32 cellular contexts compared by ENCODE assay signal in the genomic region with DNA sequence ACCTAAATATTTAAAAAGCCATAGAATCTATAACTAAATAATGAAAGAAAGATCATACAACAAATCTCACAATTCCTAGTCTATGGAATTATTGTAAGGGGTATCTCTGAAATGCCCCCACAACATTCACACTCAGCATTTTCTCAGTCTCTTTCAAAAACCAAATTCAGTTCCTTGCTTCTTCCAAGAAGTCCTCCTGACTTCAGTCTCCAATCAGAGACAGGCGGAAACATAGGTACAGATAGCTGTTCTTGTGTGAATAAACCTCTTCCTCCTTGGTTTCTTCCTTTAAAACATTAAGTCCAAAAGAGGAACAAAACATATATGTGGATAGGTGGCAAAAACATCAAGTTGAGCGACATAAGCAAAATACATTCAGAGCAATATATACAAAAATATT.
"Had no signal": no experiment of that assay in that cellular context is flagged by ENCODE, and none has a peak within 500 bp of the region (broad histone marks: within the 10 kb centered on the region; RNA-seq: fewer than 3 reads in every experiment).

No MANE protein-coding gene starts in this region.

- H3K9me3 ChIP-seq: pancreas, prostate gland, testis, transverse colon, uterus had no signal

- H3K36me3 Mint-ChIP-seq: activated naive CD4-positive, alpha-beta T cell treated with anti-CD3 and anti-CD28 coated beads, Interleukin-2, amount 50 U/mL, for 24 hours; immature natural killer cell; mesothelial cell of epicardium; naive B cell; WTC11 had no signal

- H3K27ac ChIP-seq: pancreas, prostate gland, skin epidermis, testis, transverse colon, uterus had no signal

- H3K4me1 Mint-ChIP-seq: immature natural killer cell, mesothelial cell of epicardium had no signal

- H3K27ac Mint-ChIP-seq: activated CD4-positive, alpha-beta T cell treated with anti-CD3 and anti-CD28 coated beads, Interleukin-2, amount 10 ng/mL, durations not matched to agents 7 days and 5 days; activated CD8-positive, alpha-beta T cell treated with anti-CD3 and anti-CD28 coated beads for 36 hours; activated naive CD8-positive, alpha-beta T cell treated with anti-CD3 and anti-CD28 coated beads, Interleukin-2, amount 50 U/mL, for 24 hours; activated T-helper 2 cell treated with anti-CD3 and anti-CD28 coated beads, Interferon-gamma antibody, Interleukin-2, Interleukin-4, amounts not matched to agents 10 μg/mL and 5 μg/mL and 100 μg/mL, durations not matched to agents 14 hours and 24 hours and 36 hours; endodermal cell; immature natural killer cell; mesothelial cell of epicardium; naive B cell; WTC11 had no signal

- H3K36me3 ChIP-seq: pancreas, prostate gland, transverse colon, uterus had no signal

- H3K4me3 Mint-ChIP-seq: activated CD4-positive, alpha-beta T cell treated with anti-CD3 and anti-CD28 coated beads, Interleukin-2, amount 10 ng/mL, durations not matched to agents 7 days and 5 days; activated CD8-positive, alpha-beta T cell treated with anti-CD3 and anti-CD28 coated beads for 36 hours; activated naive CD4-positive, alpha-beta T cell treated with anti-CD3 and anti-CD28 coated beads, Interleukin-2, amount 50 U/mL, for 24 hours; activated naive CD8-positive, alpha-beta T cell treated with anti-CD3 and anti-CD28 coated beads, Interleukin-2, amount 50 U/mL, for 24 hours; endodermal cell; immature natural killer cell; mesothelial cell of epicardium; naive B cell; WTC11 had no signal

- H3K9me3 Mint-ChIP-seq: activated CD4-positive, alpha-beta T cell treated with anti-CD3 and anti-CD28 coated beads, Interleukin-2, amount 10 ng/mL, durations not matched to agents 7 days and 5 days; activated CD8-positive, alpha-beta T cell treated with anti-CD3 and anti-CD28 coated beads for 36 hours; activated naive CD4-positive, alpha-beta T cell treated with anti-CD3 and anti-CD28 coated beads, Interleukin-2, amount 50 U/mL, for 24 hours; activated naive CD8-positive, alpha-beta T cell treated with anti-CD3 and anti-CD28 coated beads, Interleukin-2, amount 50 U/mL, for 24 hours; activated T-helper 2 cell treated with anti-CD3 and anti-CD28 coated beads, Interferon-gamma antibody, Interleukin-2, Interleukin-4, amounts not matched to agents 10 μg/mL and 5 μg/mL and 100 μg/mL, durations not matched to agents 14 hours and 24 hours and 36 hours; endodermal cell; immature natural killer cell; WTC11 had no signal

- DNase-seq: activated CD4-positive, alpha-beta T cell treated with anti-CD3 and anti-CD28 coated beads for 1 hour; activated CD8-positive, alpha-beta T cell treated with anti-CD3 and anti-CD28 coated beads for 36 hours; activated naive CD8-positive, alpha-beta T cell treated with anti-CD3 and anti-CD28 coated beads, Interleukin-2, amount 50 U/mL, for 24 hours; activated T-cell treated with anti-CD3 and anti-CD28 coated beads, Interleukin-2, amount 50 U/mL, for 48 hours; amygdala; caudate nucleus; cortex of kidney; endodermal cell; head of caudate nucleus; hippocampal formation; immature natural killer cell; kidney; left colon; naive B cell; nucleus accumbens; pancreas; retina; stimulated activated CD4-positive, alpha-beta T cell treated with anti-CD3 and anti-CD28 coated beads, Interleukin-12 subunit alpha, Interleukin-12 subunit beta, amount 100 ng/mL, for 4 hours; stimulated activated CD4-positive, alpha-beta T cell treated with anti-CD3 and anti-CD28 coated beads, Interleukin-4, amount 100 ng/mL, for 1 hour; stimulated activated naive CD8-positive, alpha-beta T cell treated with anti-CD3 and anti-CD28 coated beads, Interleukin-15, Interleukin-2, amounts not matched to agents 100 U/mL and 50 U/mL, for 24 hours; testis; transverse colon; uterus had no signal

- H3K27me3 ChIP-seq: pancreas, testis had no signal

- ATAC-seq: activated CD8-positive, alpha-beta T cell treated with anti-CD3 and anti-CD28 coated beads for 36 hours; activated naive CD8-positive, alpha-beta T cell treated with anti-CD3 and anti-CD28 coated beads, Interleukin-2, amount 50 U/mL, for 24 hours; esophagus mucosa; left colon; pancreas; sciatic nerve; stimulated activated naive CD8-positive, alpha-beta T cell treated with anti-CD3 and anti-CD28 coated beads, Interleukin-15, Interleukin-2, amounts not matched to agents 100 U/mL and 50 U/mL, for 24 hours; WTC11 had no signal

- H3K4me3 ChIP-seq: pancreas, prostate gland, skin epidermis, testis, transverse colon, uterus had no signal
